Comparison of ENCODE assay signal across 17 cellular contexts in the genomic region with DNA sequence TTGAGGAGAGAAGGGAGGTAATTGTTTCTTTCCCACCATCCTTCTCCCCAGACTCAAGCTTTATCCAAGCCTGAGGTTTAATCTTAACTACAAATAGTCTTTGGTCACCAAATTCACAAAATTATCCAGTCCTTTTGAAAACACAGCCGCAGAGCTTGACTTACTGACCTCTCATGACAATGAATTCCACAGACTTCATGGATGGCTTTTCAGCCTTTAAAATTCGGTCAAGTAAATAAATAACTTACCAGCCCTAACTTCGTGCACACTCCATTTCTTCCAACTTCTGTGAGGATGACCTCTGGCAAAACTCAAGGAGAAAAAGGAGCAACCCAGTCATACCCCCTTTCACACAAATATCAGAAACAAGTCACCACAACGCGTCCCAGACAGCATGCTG.
DNase-seq lines count a peak whose midpoint lies in the region; TF ChIP-seq lines count a peak whose summit lies in the region.
"Had no signal": no experiment of that assay in that cellular context is flagged by ENCODE, and none has a peak within 500 bp of the region (broad histone marks: within the 10 kb centered on the region; RNA-seq: fewer than 3 reads in every experiment).

No MANE protein-coding gene starts in this region.

- H3K18ac ChIP-seq in mesenchymal stem cell (ENCODE audit: low read depth in 1 of 2, low read length in 2 of 2): no peak overlapping the region

- peak; percentile 13 for DNase-seq in M059J (ENCODE audit: low read depth)
- DNase-seq in endodermal cell: no peak
- DNase-seq in mesenchymal stem cell: no peak
- peak; percentile 24 for DNase-seq in neural progenitor cell (ENCODE audit: low spot score)
- DNase-seq in NCI-H187 (lab: John Stamatoyannopoulos, UW): no peak
- no peak for DNase-seq in prostate gland (ENCODE audit: low spot score)
- no peak for DNase-seq in osteoblast (ENCODE audit: insufficient read length, low spot score, missing footprints)
- no peak for DNase-seq in GM10266 (ENCODE audit: extremely low spot score)
- DNase-seq: 8988T; Calu3; CD4-positive, alpha-beta memory T cell; DMS79 treated with DMSO at 0.1 percent for 48 hours; GF-D8 had no signal

- H3K9me3 Mint-ChIP-seq in endodermal cell (no peaks in the 10 kb centered on the region), neural progenitor cell (peaks cover 2% of the 10 kb centered on the region)

- H3K27me3 Mint-ChIP-seq in endodermal cell (ENCODE audit: insufficient read depth) (peaks cover 14% of the 10 kb centered on the region), neural progenitor cell (ENCODE audit: insufficient read depth, low read depth) (peaks cover 5% of the 10 kb centered on the region)

- no peaks in the 10 kb centered on the region for H3K79me2 ChIP-seq in neural progenitor cell (ENCODE audit: low read depth)
- no peaks in the 10 kb centered on the region for H3K79me2 ChIP-seq in osteoblast (ENCODE audit: insufficient read depth, low read length)

- H2AK5ac ChIP-seq in mesenchymal stem cell (ENCODE audit: low read length, severe bottlenecking): peak overlapping the region; percentile 97

- no peak overlapping the region for H3K23ac ChIP-seq in mesenchymal stem cell (ENCODE audit: low read length in 2 of 2)

- H4K91ac ChIP-seq in mesenchymal stem cell (ENCODE audit: low read length): no peak overlapping the region

- H3K4me3 ChIP-seq in endodermal cell (ENCODE audit: low read length) (peak overlapping the region; percentile 36), mesenchymal stem cell (ENCODE audit: insufficient read depth in 1 of 2, low read depth in 1 of 2, low read length in 2 of 2) (no peak overlapping the region), neural progenitor cell (no peak overlapping the region), prostate gland (no peak overlapping the region), osteoblast (ENCODE audit: insufficient read depth, low read length) (no peak overlapping the region)
- H3K4me3 ChIP-seq: BLaER1, GM12878, HAP-1 had no signal

- H2AFZ ChIP-seq in mesenchymal stem cell (ENCODE audit: low read depth, low read length): no peak overlapping the region
- H2AFZ ChIP-seq in neural progenitor cell (replicated peaks): no peak overlapping the region
- no peak overlapping the region for H2AFZ ChIP-seq in osteoblast (ENCODE audit: low read length)

- H3K36me3 ChIP-seq in endodermal cell (ENCODE audit: control insufficient read depth, insufficient read depth, low read length) (no peaks in the 10 kb centered on the region), mesenchymal stem cell (ENCODE audit: control insufficient read depth in 1 of 2, insufficient read depth in 2 of 2, low read depth in 1 of 2, low read length in 2 of 2) (no peaks in the 10 kb centered on the region), neural progenitor cell (no peaks in the 10 kb centered on the region), prostate gland (no peaks in the 10 kb centered on the region), osteoblast (ENCODE audit: insufficient read depth, low read length) (no peaks in the 10 kb centered on the region)
- H3K36me3 ChIP-seq: BLaER1, HAP-1 had no signal

- no peak overlapping the region for H2BK5ac ChIP-seq in mesenchymal stem cell (ENCODE audit: low read depth, low read length, poor library complexity, severe bottlenecking)

- no peak for TF ChIP-seq POLR2A in prostate gland (IDR thresholded peaks at IDR 0.05)

- H3K27me3 ChIP-seq in endodermal cell (ENCODE audit: control insufficient read depth, insufficient read depth, low read length, poor library complexity, severe bottlenecking) (peaks cover 5% of the 10 kb centered on the region), mesenchymal stem cell (ENCODE audit: control insufficient read depth in 1 of 2, insufficient read depth in 1 of 2, low read length in 2 of 2) (peaks cover 0 to 7% of the 10 kb centered on the region in 2 experiments), neural progenitor cell (peaks cover 28% of the 10 kb centered on the region), prostate gland (replicated peaks; ENCODE audit: insufficient read depth) (no peaks in the 10 kb centered on the region), osteoblast (ENCODE audit: insufficient read depth, low read length) (no peaks in the 10 kb centered on the region)
- H3K27me3 ChIP-seq: BLaER1 had no signal

- H2BK15ac ChIP-seq in mesenchymal stem cell (ENCODE audit: low read depth, poor library complexity, severe bottlenecking): no peak overlapping the region

- no peaks in the 10 kb centered on the region for H3K36me3 Mint-ChIP-seq in endodermal cell (ENCODE audit: low read depth)
- H3K36me3 Mint-ChIP-seq in neural progenitor cell: no peaks in the 10 kb centered on the region
- H3K36me3 Mint-ChIP-seq: CD14-positive monocyte; CD4-positive, alpha-beta memory T cell had no signal

- H3K4ac ChIP-seq in mesenchymal stem cell (ENCODE audit: low read depth in 1 of 2, low read length in 2 of 2): no peak overlapping the region

- H3K9ac ChIP-seq in endodermal cell (ENCODE audit: extremely low read depth, low read length, poor library complexity, severe bottlenecking): no peak overlapping the region
- no peak overlapping the region for H3K9ac ChIP-seq in mesenchymal stem cell (ENCODE audit: low read length)
- no peak overlapping the region for H3K9ac ChIP-seq in neural progenitor cell
- H3K9ac ChIP-seq: BLaER1 had no signal

- peak overlapping the region; percentile 69 for H3K27ac Mint-ChIP-seq in endodermal cell
- peak overlapping the region; percentile 95 for H3K27ac Mint-ChIP-seq in neural progenitor cell
- H3K27ac Mint-ChIP-seq: CD14-positive monocyte; CD4-positive, alpha-beta memory T cell had no signal

- H3K9me3 ChIP-seq in endodermal cell (ENCODE audit: control insufficient read depth, low read length) (no peaks in the 10 kb centered on the region), mesenchymal stem cell (ENCODE audit: control insufficient read depth, low read length) (no peaks in the 10 kb centered on the region), neural progenitor cell (ENCODE audit: low read depth) (no peaks in the 10 kb centered on the region), prostate gland (no peaks in the 10 kb centered on the region), osteoblast (ENCODE audit: low read depth, low read length) (no peaks in the 10 kb centered on the region)
- H3K9me3 ChIP-seq: HAP-1 had no signal

- WGBS in endodermal cell (ENCODE audit: insufficient coverage in 1 of 2, insufficient read length in 1 of 2), 2 experiments: 82 to 96% methylated on average over 4 of the region's 5 CpGs
- WGBS in mesenchymal stem cell: 78% methylated on average over 5 of the region's 5 CpGs
- 78% methylated on average over 5 of the region's 5 CpGs for WGBS in prostate gland

- H2BK12ac ChIP-seq in mesenchymal stem cell (ENCODE audit: low read length in 2 of 2): no peak overlapping the region

- H3K27ac ChIP-seq in endodermal cell (ENCODE audit: low read depth, low read length) (no peak overlapping the region), mesenchymal stem cell (ENCODE audit: low read length, poor library complexity, severe bottlenecking) (peak overlapping the region; percentile 75), neural progenitor cell (peak overlapping the region; percentile 53), prostate gland (no peak overlapping the region), osteoblast (ENCODE audit: low read depth, low read length) (no peak overlapping the region)
- H3K27ac ChIP-seq: BLaER1 had no signal

- no peaks in the 10 kb centered on the region for H3K79me1 ChIP-seq in mesenchymal stem cell (replicated peaks; ENCODE audit: low read length, poor library complexity, severe bottlenecking)

- intact Hi-C loops in prostate gland (cut with DNase I): no loop called here

- H2BK120ac ChIP-seq in mesenchymal stem cell (ENCODE audit: low read depth, low read length): no peak overlapping the region

- H3K4me1 Mint-ChIP-seq in endodermal cell: peaks cover 68% of the 10 kb centered on the region
- H3K4me1 Mint-ChIP-seq in neural progenitor cell: peaks cover 46% of the 10 kb centered on the region
- H3K4me1 Mint-ChIP-seq: CD14-positive monocyte; CD4-positive, alpha-beta memory T cell had no signal

- peaks cover 51% of the 10 kb centered on the region for H3F3A ChIP-seq in neural progenitor cell (ENCODE audit: low read depth)

- H4K20me1 ChIP-seq in neural progenitor cell (ENCODE audit: low read depth) (peaks cover 7% of the 10 kb centered on the region), osteoblast (ENCODE audit: insufficient read depth, low read length) (no peaks in the 10 kb centered on the region)
- H4K20me1 ChIP-seq: BLaER1 had no signal

- H3K4me2 ChIP-seq in mesenchymal stem cell (ENCODE audit: low read length, poor library complexity, severe bottlenecking) (no peak overlapping the region), neural progenitor cell (peak overlapping the region; percentile 23), osteoblast (ENCODE audit: insufficient read depth, low read length) (no peak overlapping the region)
- H3K4me2 ChIP-seq: BLaER1 had no signal

- TF ChIP-seq CTCF in endodermal cell (conservative IDR thresholded peaks at IDR 0.05) (no peak), neural progenitor cell (IDR thresholded peaks at IDR 0.05) (no peak), prostate gland (IDR thresholded peaks at IDR 0.05) (no peak), osteoblast (IDR thresholded peaks at IDR 0.05; ENCODE audit: extremely low read depth, low read depth, low read length) (no peak), GM10266 (IDR thresholded peaks at IDR 0.05; ENCODE audit: control insufficient read depth, insufficient read depth, low read depth, missing control alignments) (no peak)

- no peak overlapping the region for H3K4me3 Mint-ChIP-seq in endodermal cell
- no peak overlapping the region for H3K4me3 Mint-ChIP-seq in neural progenitor cell
- H3K4me3 Mint-ChIP-seq: CD14-positive monocyte; CD4-positive, alpha-beta memory T cell had no signal

- H3K14ac ChIP-seq in mesenchymal stem cell (ENCODE audit: low read length in 2 of 2): no peak overlapping the region

- H3K4me1 ChIP-seq in endodermal cell (ENCODE audit: control insufficient read depth, insufficient read depth, low read length): peaks cover 25% of the 10 kb centered on the region
- peaks cover 8% of the 10 kb centered on the region for H3K4me1 ChIP-seq in mesenchymal stem cell (ENCODE audit: control insufficient read depth, insufficient read depth, low read depth, low read length)
- H3K4me1 ChIP-seq in neural progenitor cell: peaks cover 78% of the 10 kb centered on the region
- H3K4me1 ChIP-seq in prostate gland (replicated peaks): no peaks in the 10 kb centered on the region
- H3K4me1 ChIP-seq in osteoblast (ENCODE audit: insufficient read depth, low read length): no peaks in the 10 kb centered on the region

- H4K8ac ChIP-seq in mesenchymal stem cell (ENCODE audit: low read length): no peak overlapping the region

Comparison
In these comparisons a context has a peak if more than half of its experiments do, and no peak if none do; other contexts are left out.
1. DNase-seq: peak in M059J (single experiment) and neural progenitor cell (single experiment); none in endodermal cell (single experiment), mesenchymal stem cell (single experiment), NCI-H187 (0 of 2), prostate gland (single experiment), osteoblast (single experiment) and GM10266 (single experiment).
2. H3K27ac ChIP-seq: peak in mesenchymal stem cell (single experiment) and neural progenitor cell (single experiment); none in endodermal cell (single experiment), prostate gland (0 of 2) and osteoblast (single experiment).